ENCODE assay signal across 26 cellular contexts in the genomic region with DNA sequence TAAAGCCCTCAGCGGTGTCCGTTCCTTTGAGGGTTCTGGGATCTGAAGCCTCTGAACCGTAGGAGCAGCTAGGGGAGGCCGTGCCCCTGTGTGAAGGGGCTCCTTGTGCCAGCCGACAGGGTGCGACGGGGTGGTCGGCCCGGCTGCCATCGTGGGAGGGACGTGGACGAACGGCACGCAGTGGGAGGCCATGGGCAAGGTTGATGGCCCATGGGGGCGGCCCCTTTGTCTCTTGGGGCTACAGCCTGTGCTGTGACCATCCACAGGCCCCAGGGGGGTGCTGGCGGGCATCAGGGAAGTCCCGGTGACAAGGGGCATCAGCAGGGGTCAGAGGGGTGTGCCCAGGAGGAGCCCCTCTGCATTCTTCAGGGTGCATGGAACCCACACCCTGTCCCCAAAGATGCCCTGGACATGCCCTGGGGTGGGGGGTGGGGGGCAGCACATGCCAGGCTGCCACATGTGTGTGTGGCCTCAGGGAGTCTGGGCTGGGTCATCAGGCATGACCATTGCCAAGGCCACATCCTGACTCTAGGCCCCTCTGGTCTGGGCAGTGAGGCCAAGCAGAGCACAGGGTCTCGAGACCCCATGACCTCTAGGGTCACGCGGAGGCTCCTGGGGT. TPM values are rescaled to one million over a fixed set of nuclear protein-coding genes. Genes with fewer than 3 reads are reported as not detected.
"Had no signal": no experiment of that assay in that cellular context is flagged by ENCODE, and none has a peak within 500 bp of the region (broad histone marks: within the 10 kb centered on the region; RNA-seq: fewer than 3 reads in every experiment).

No MANE protein-coding gene starts in this region.

- H3K4me1 ChIP-seq: body of pancreas, breast epithelium had no signal

- H3K27ac ChIP-seq: body of pancreas, breast epithelium, PC-9, RWPE1 had no signal

- H3K4me2 ChIP-seq: PC-9 had no signal

- H3K4me3 ChIP-seq: body of pancreas, breast epithelium, MG63, PC-9 had no signal

- H3K9me3 ChIP-seq: body of pancreas, MG63 had no signal

- H2AFZ ChIP-seq: PC-9 had no signal

- H3K27me3 ChIP-seq: body of pancreas, breast epithelium, MG63 had no signal

- DNase-seq: activated CD4-positive, alpha-beta T cell treated with anti-CD3 and anti-CD28 coated beads, Interleukin-2, amount 50 U/mL, for 48 hours; activated T-cell treated with anti-CD3 and anti-CD28 coated beads, Interleukin-2, amount 50 U/mL, for 24 hours; amniotic stem cell; body of pancreas; central memory CD4-positive, alpha-beta T cell; MG63; NCI-H1048; NCI-H1105 treated with DMSO at 0.1 percent for 48 hours; NCI-H1436; NCI-H1694; NCI-H1930; NCI-H2081 treated with DMSO at 0.1 percent for 48 hours; NCI-H526; NCI-H748 treated with DMSO at 0.1 percent for 48 hours; Right ventricle myocardium superior; SW 1271; T-helper 1 cell; T-helper 2 cell; T1000 had no signal

- H3K36me3 ChIP-seq: breast epithelium had no signal

RNA-seq across cellular contexts. Expression of a gene that starts 49.6 kb away (rescaled TPM):
- total RNA-seq: activated CD4-positive, alpha-beta T cell treated with anti-CD3 and anti-CD28 coated beads, Interleukin-2, amount 10 ng/mL, durations not matched to agents 7 days and 5 days; activated CD8-positive, alpha-beta T cell treated with anti-CD3 and anti-CD28 coated beads, Interleukin-2, amount 10 ng/mL, durations not matched to agents 7 days and 5 days; NCI-H460; OCI-LY7; PC-9 had no signal
